ENCODE assay signal across 8 cellular contexts in the genomic region with DNA sequence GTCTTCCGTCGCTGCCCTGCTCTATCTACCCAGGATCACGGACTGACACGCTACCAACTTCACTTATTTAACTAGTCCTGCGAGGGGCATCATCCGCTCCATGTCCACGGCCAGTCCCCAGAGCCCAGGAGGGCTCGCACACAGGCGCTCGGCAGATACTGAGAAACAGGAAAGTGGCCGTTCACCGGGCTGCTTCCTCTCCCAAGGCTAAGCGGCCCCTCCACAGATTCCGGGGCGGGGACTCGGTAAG. TPM values are rescaled to one million over a fixed set of nuclear protein-coding genes. Genes with fewer than 3 reads are reported as not detected.
DNase-seq lines count a peak whose midpoint lies in the region; ATAC-seq and TF ChIP-seq lines count a peak whose summit lies in the region.

No MANE protein-coding gene starts in this region.

- H3K27me3 ChIP-seq in gastroesophageal sphincter (no peaks in the 10 kb centered on the region), prostate gland (replicated peaks; ENCODE audit: insufficient read depth) (no peaks in the 10 kb centered on the region)

- peaks cover 30% of the 10 kb centered on the region for H3K36me3 Mint-ChIP-seq in WTC11

- H3K4me1 ChIP-seq in gastroesophageal sphincter (peaks cover 0 to 40% (median 21%) of the 10 kb centered on the region in 3 donors), prostate gland (replicated peaks) (peaks cover 11% of the 10 kb centered on the region)

- intact Hi-C loops in prostate gland (cut with DNase I) = no loop called here

- DNase-seq in WTC11 (ENCODE audit: low spot score) = no peak
- DNase-seq in prostate gland (ENCODE audit: low spot score) = no peak
- no peak for DNase-seq in NCI-H1694 treated with DMSO at 0.1 percent for 48 hours (lab: John Stamatoyannopoulos, UW)
- DNase-seq in activated CD8-positive, alpha-beta memory T cell treated with anti-CD3 and anti-CD28 coated beads, Interleukin-2, amount 50 U/mL, for 4 hours = no peak
- DNase-seq in GOT3 (lab: John Stamatoyannopoulos, UW) = no peak

- no peak for TF ChIP-seq CTCF in WTC11 (IDR thresholded peaks at IDR 0.05)
- TF ChIP-seq CTCF in gastroesophageal sphincter (IDR thresholded peaks at IDR 0.05) = no peak
- no peak for TF ChIP-seq CTCF in prostate gland (IDR thresholded peaks at IDR 0.05)

- H3K4me1 Mint-ChIP-seq in WTC11 = peaks cover 21% of the 10 kb centered on the region

- no peaks in the 10 kb centered on the region for H3K9me3 Mint-ChIP-seq in WTC11

- H3K27ac ChIP-seq in gastroesophageal sphincter (peak overlapping the region; percentile 76 to 97 (median 90)), prostate gland (peak overlapping the region; percentile 87 to 91)

- no peaks in the 10 kb centered on the region for H3K27me3 Mint-ChIP-seq in WTC11 (ENCODE audit: low read depth)

- CTCF ChIA-PET in WTC11 (lab: Charles Lee) = interaction anchor here (1.0 to 1.3 kb wide), 2 partner anchors 10 to 28 kb away, joined by 3 to 5 read pairs; no protein-coding TSS in a partner anchor

- H3K9me3 ChIP-seq in gastroesophageal sphincter (no peaks in the 10 kb centered on the region), prostate gland (no peaks in the 10 kb centered on the region)

- peak overlapping the region; percentile 96 for H3K27ac Mint-ChIP-seq in WTC11

- H3K36me3 ChIP-seq in gastroesophageal sphincter = peaks cover 0 to 36% of the 10 kb centered on the region in 2 donors
- H3K36me3 ChIP-seq in prostate gland = peaks cover 0 to 4% of the 10 kb centered on the region in 2 donors

- 0 to 6% methylated on average over 1 to 5 of the region's 16 CpGs for WGBS in gastroesophageal sphincter (ENCODE audit: low coverage in 1 of 2), 2 donors
- WGBS in prostate gland = 2% methylated on average over 16 of the region's 16 CpGs

- ATAC-seq in HG02884 (IDR thresholded peaks at IDR 0.05; ENCODE audit: unreplicated experiment) = peak; percentile 19
- peak; percentile 30; the same call in 1 of the 2 replicates for ATAC-seq in WTC11
- peak; percentile 23 for ATAC-seq in gastroesophageal sphincter

- no peak for TF ChIP-seq POLR2A in gastroesophageal sphincter (IDR thresholded peaks at IDR 0.05)
- TF ChIP-seq POLR2A in prostate gland (IDR thresholded peaks at IDR 0.05) = no peak

- no peak for TF ChIP-seq EP300 in gastroesophageal sphincter (IDR thresholded peaks at IDR 0.05)

- peak overlapping the region; percentile 96 for H3K4me3 Mint-ChIP-seq in WTC11

- H3K4me3 ChIP-seq in GM08714 (ENCODE audit: low read length) (peak overlapping the region; percentile 85), gastroesophageal sphincter (peak overlapping the region; percentile 76 to 88), prostate gland (peak overlapping the region; percentile 98 to 99)

- POLR2A ChIA-PET in WTC11 (lab: Charles Lee) = interaction anchor here (0.7 to 1.0 kb wide), 3 partner anchors 18 to 145 kb away, joined by 3 to 6 read pairs (median 4); a partner anchor contains a TSS

TF ChIP-seq in WTC11, 78 proteins besides CTCF, POLR2A, EP300 and RAD21:
- 0 out of 2 replicates have a peak, but pooled peaks have one; percentile 9 for TF ChIP-seq KAT7 (CRISPR knock-in tag; IDR thresholded peaks at IDR 0.05; ENCODE audit: borderline replicate concordance)
- TF ChIP-seq, protein P1, sequence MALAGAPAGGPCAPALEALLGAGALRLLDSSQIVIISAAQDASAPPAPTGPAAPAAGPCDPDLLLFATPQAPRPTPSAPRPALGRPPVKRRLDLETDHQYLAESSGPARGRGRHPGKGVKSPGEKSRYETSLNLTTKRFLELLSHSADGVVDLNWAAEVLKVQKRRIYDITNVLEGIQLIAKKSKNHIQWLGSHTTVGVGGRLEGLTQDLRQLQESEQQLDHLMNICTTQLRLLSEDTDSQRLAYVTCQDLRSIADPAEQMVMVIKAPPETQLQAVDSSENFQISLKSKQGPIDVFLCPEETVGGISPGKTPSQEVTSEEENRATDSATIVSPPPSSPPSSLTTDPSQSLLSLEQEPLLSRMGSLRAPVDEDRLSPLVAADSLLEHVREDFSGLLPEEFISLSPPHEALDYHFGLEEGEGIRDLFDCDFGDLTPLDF (CRISPR knock-in tag; IDR thresholded peaks at IDR 0.05) = no peak

RNA-seq across cellular contexts. Expression of a gene that starts 0.4 kb away (rescaled TPM):
- 47.0 to 49.6 TPM (median 48.1 TPM) in 3 replicates for total RNA-seq in WTC11 (2021)
- 10 to 100 TPM; 19.4 to 31.8 (median 25.3) TPM for total RNA-seq in gastroesophageal sphincter
- total RNA-seq in prostate gland = 10 to 100 TPM; 52.5 to 59.2 TPM

RNA-seq across cellular contexts. Expression of a gene that starts 0.5 kb away (rescaled TPM):
- 34.3 to 36.8 TPM (median 35.2 TPM) in 3 replicates for total RNA-seq in WTC11 (2021)
- total RNA-seq in gastroesophageal sphincter = 10 to 100 TPM in 2 of 4 donors, 1 to 10 TPM in 2; 8.2 to 16.1 (median 11.4) TPM
- 10 to 100 TPM; 18.5 to 27.7 TPM for total RNA-seq in prostate gland

RNA-seq across cellular contexts. Expression of a gene that starts 9.7 kb away (rescaled TPM):
- total RNA-seq in WTC11 (2021) = 4.4 to 6.9 TPM (median 6.3 TPM) in 3 replicates
- under 1 TPM in 1 of 4 donors, not detected in 3; 0.62 TPM for total RNA-seq in gastroesophageal sphincter
- not detected for total RNA-seq in prostate gland

RNA-seq across cellular contexts. Expression of a gene that starts 17.6 kb away (rescaled TPM):
- total RNA-seq in WTC11 (2021) (44.7 to 46.7 TPM (median 45.4 TPM) in 3 replicates), gastroesophageal sphincter (10 to 100 TPM; 26.2 to 52.8 (median 30.2) TPM), prostate gland (10 to 100 TPM; 27.9 to 49.5 TPM)

RNA-seq across cellular contexts. Expression of a gene that starts 17.8 kb away (rescaled TPM):
- total RNA-seq in WTC11 (2021) (83.7 to 113 TPM (median 90.8 TPM) in 3 replicates), gastroesophageal sphincter (10 to 100 TPM; 51.5 to 90.5 (median 66.6) TPM), prostate gland (100 to 1,000 TPM; 102 to 167 TPM)
